In the genomic region with DNA sequence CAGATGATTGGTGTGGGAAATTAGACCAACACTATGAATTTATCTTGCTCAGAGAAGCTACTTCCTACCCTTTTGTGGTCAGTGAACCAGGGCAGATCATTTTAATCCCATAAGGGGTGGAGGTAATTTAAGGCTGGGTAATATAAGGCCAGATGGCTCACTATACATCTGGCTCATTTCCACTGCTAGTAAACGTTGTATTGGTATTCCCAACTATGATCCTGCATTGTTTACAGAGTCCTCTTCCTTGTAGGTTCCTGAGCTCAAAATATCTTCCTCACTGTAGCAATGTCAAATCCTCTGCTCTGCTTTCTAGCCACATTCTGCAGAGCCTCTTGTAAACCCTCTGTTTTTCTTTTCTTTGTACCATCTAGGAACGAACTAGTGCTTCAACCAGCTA, we compare ENCODE assay signal across 25 cellular contexts.
A peak's percentile ranks its signal among the peaks of the same experiment; 100 is the strongest.
DNase-seq lines count a peak whose midpoint lies in the region; ATAC-seq and TF ChIP-seq lines count a peak whose summit lies in the region.
"Had no signal": no experiment of that assay in that cellular context is flagged by ENCODE, and none has a peak within 500 bp of the region (broad histone marks: within the 10 kb centered on the region; RNA-seq: fewer than 3 reads in every experiment).

No MANE protein-coding gene starts in this region.

- no peak overlapping the region for H3T11ph ChIP-seq in H9 (ENCODE audit: low read length)

- H2BK12ac ChIP-seq in H9 (ENCODE audit: insufficient read length, low read depth, low read length) (peak overlapping the region; percentile 50), trophoblast cell (ENCODE audit: low read length) (no peak overlapping the region)

- H3K14ac ChIP-seq in H9 (ENCODE audit: insufficient read depth, low read length) = no peak overlapping the region
- H3K14ac ChIP-seq in trophoblast cell (ENCODE audit: low read length) = no peak overlapping the region

- H3K18ac ChIP-seq in H9 (ENCODE audit: insufficient read length, low read depth, low read length) (no peak overlapping the region), trophoblast cell (ENCODE audit: low read length) (no peak overlapping the region)

- no peaks in the 10 kb centered on the region for H3K23me2 ChIP-seq in H9 (ENCODE audit: insufficient read length, low read depth, low read length, poor library complexity, severe bottlenecking)

- H4K91ac ChIP-seq in H9 (ENCODE audit: insufficient read length, low read depth, low read length) = no peak overlapping the region
- H4K91ac ChIP-seq in trophoblast cell (ENCODE audit: low read depth, low read length) = no peak overlapping the region

- DNase-seq in DMS 273 (lab: John Stamatoyannopoulos, UW; ENCODE audit: unreplicated experiment) = peak; percentile 81
- no peak for DNase-seq in H9
- peak; percentile 78 for DNase-seq in NCI-H524 treated with DMSO at 0.1 percent for 48 hours (lab: John Stamatoyannopoulos, UW)
- no peak for DNase-seq in glutamatergic neuron
- no peak for DNase-seq in trophoblast cell
- DNase-seq in H7 = no peak
- DNase-seq in HAP-1 (ENCODE audit: low spot score in 2 of 2) = no peak
- DNase-seq: activated T-cell treated with anti-CD3 and anti-CD28 coated beads, Interleukin-2, amount 50 U/mL, for 1 hour; caudate nucleus; dermis blood vessel endothelial cell; EL; GM23248; heart right ventricle; natural killer cell; NCI-H187 treated with DMSO at 0.1 percent for 48 hours; NCI-H526; ovary; stomach; T-helper 1 cell had no signal

- H2BK120ac ChIP-seq in H9 (ENCODE audit: low read depth, low read length, poor library complexity, severe bottlenecking) (no peak overlapping the region), trophoblast cell (ENCODE audit: insufficient read depth, low read length, poor library complexity) (no peak overlapping the region)

- no peaks in the 10 kb centered on the region for H3K27me3 Mint-ChIP-seq in H9 (ENCODE audit: low read depth)
- H3K27me3 Mint-ChIP-seq in glutamatergic neuron (ENCODE audit: unreplicated experiment) = no peaks in the 10 kb centered on the region
- H3K27me3 Mint-ChIP-seq: type B pancreatic cell had no signal

- H3K36me3 ChIP-seq in trophoblast cell (ENCODE audit: control insufficient read depth in 1 of 2, insufficient read depth in 2 of 2, low read length in 2 of 2) (no peaks in the 10 kb centered on the region), H7 (replicated peaks; ENCODE audit: control insufficient read depth, insufficient read depth, low read length) (no peaks in the 10 kb centered on the region), HAP-1 (replicated peaks) (no peaks in the 10 kb centered on the region)
- H3K36me3 ChIP-seq: heart right ventricle, ovary, right atrium auricular region, stomach had no signal

- H3K4me3 Mint-ChIP-seq in H9 (no peak overlapping the region), glutamatergic neuron (ENCODE audit: unreplicated experiment) (peak overlapping the region; percentile 45)
- H3K4me3 Mint-ChIP-seq: mesothelial cell of epicardium, natural killer cell, type B pancreatic cell had no signal

- H3K36me3 Mint-ChIP-seq in H9 (ENCODE audit: insufficient read depth in 1 of 3, low read depth in 3 of 3) (no peaks in the 10 kb centered on the region; a peak in 3 of 7 replicates), glutamatergic neuron (ENCODE audit: unreplicated experiment) (no peaks in the 10 kb centered on the region)
- H3K36me3 Mint-ChIP-seq: mesothelial cell of epicardium, natural killer cell, type B pancreatic cell had no signal

- H3K9ac ChIP-seq in H9 (ENCODE audit: extremely low read depth, insufficient read length, low read length) = no peak overlapping the region
- no peak overlapping the region for H3K9ac ChIP-seq in trophoblast cell (ENCODE audit: low read length)
- H3K9ac ChIP-seq: GM23248 had no signal

- H3K4me2 ChIP-seq in H9 (ENCODE audit: insufficient read depth, insufficient read length, low read length) (no peak overlapping the region), trophoblast cell (ENCODE audit: low read length) (no peak overlapping the region)

- H3K27ac Mint-ChIP-seq in H9 (no peak overlapping the region), glutamatergic neuron (ENCODE audit: unreplicated experiment) (peak overlapping the region; percentile 83)
- H3K27ac Mint-ChIP-seq: mesothelial cell of epicardium, natural killer cell, type B pancreatic cell had no signal

- H3K4me1 Mint-ChIP-seq in H9 (peaks cover 0 to 3% of the 10 kb centered on the region in 2 experiments; a peak in 1 of 4 replicates), glutamatergic neuron (ENCODE audit: low read depth, unreplicated experiment) (peaks cover 18% of the 10 kb centered on the region)
- H3K4me1 Mint-ChIP-seq: natural killer cell had no signal

- H3K79me1 ChIP-seq in H9 (ENCODE audit: insufficient read depth, low read depth, low read length, poor library complexity, severe bottlenecking) (no peaks in the 10 kb centered on the region), trophoblast cell (ENCODE audit: low read length) (no peaks in the 10 kb centered on the region)

- H3K4me1 ChIP-seq in H9 (ENCODE audit: insufficient read depth, low read length) (no peaks in the 10 kb centered on the region), trophoblast cell (ENCODE audit: control insufficient read depth in 1 of 2, insufficient read depth in 2 of 2, low read length in 2 of 2) (no peaks in the 10 kb centered on the region), HAP-1 (no peaks in the 10 kb centered on the region)
- H3K4me1 ChIP-seq: heart right ventricle, right atrium auricular region, stomach had no signal

- H4K12ac ChIP-seq in trophoblast cell (ENCODE audit: low read depth, low read length) = no peak overlapping the region

- no peak overlapping the region for H4K5ac ChIP-seq in H9 (ENCODE audit: insufficient read length, low read depth, low read length)

- H2BK20ac ChIP-seq in H9 (ENCODE audit: low read depth, low read length, poor library complexity, severe bottlenecking) = no peak overlapping the region

- H4K8ac ChIP-seq in H9 (replicated peaks; ENCODE audit: insufficient read length, low read depth, low read length) (no peak overlapping the region), trophoblast cell (ENCODE audit: low read depth, low read length) (no peak overlapping the region)

- no peaks in the 10 kb centered on the region for H3K79me2 ChIP-seq in H9 (ENCODE audit: insufficient read depth, low read length)
- H3K79me2 ChIP-seq in trophoblast cell (ENCODE audit: control insufficient read depth, insufficient read depth, low read length, poor library complexity) = no peaks in the 10 kb centered on the region

- no peak overlapping the region for H3K4me3 ChIP-seq in trophoblast cell (ENCODE audit: low read depth, low read length)
- H3K4me3 ChIP-seq in H7 (ENCODE audit: insufficient read depth, low read depth, low read length) = no peak overlapping the region
- H3K4me3 ChIP-seq in HAP-1 = no peak overlapping the region
- H3K4me3 ChIP-seq: GM23248, heart right ventricle, ovary, right atrium auricular region, stomach had no signal

- no peak for ATAC-seq in GM19452 (IDR thresholded peaks at IDR 0.05; ENCODE audit: unreplicated experiment)
- ATAC-seq: heart right ventricle, left lobe of liver, natural killer cell had no signal

- WGBS in H9 (ENCODE audit: extremely low coverage, insufficient read length, low lambda C conversion rate) = no CpG with 5 or more reads among the region's 2 CpGs
- whole genome bisulfite sequencing in trophoblast cell (ENCODE audit: extremely low coverage, insufficient coverage, insufficient read length) = no CpG with 5 or more reads among the region's 2 CpGs

- H3K27me3 ChIP-seq in H9 (ENCODE audit: insufficient read depth, low read length) (no peaks in the 10 kb centered on the region), trophoblast cell (ENCODE audit: insufficient read depth, low read length) (no peaks in the 10 kb centered on the region), H7 (ENCODE audit: control insufficient read depth, insufficient read depth, low read length) (no peaks in the 10 kb centered on the region), HAP-1 (ENCODE audit: low read depth) (no peaks in the 10 kb centered on the region)
- H3K27me3 ChIP-seq: heart right ventricle, ovary, right atrium auricular region, stomach had no signal

- no peak overlapping the region for H2AFZ ChIP-seq in H9 (ENCODE audit: low read length)
- H2AFZ ChIP-seq in trophoblast cell (ENCODE audit: insufficient read depth, low read length, poor library complexity) = no peak overlapping the region
- H2AFZ ChIP-seq: GM23248 had no signal

- no peaks in the 10 kb centered on the region for H3K9me3 ChIP-seq in H9 (ENCODE audit: control insufficient read depth, low read depth, low read length)
- no peaks in the 10 kb centered on the region for H3K9me3 ChIP-seq in trophoblast cell (ENCODE audit: insufficient read depth, low read depth, low read length)
- H3K9me3 ChIP-seq in HAP-1 = no peaks in the 10 kb centered on the region
- H3K9me3 ChIP-seq: ovary, right atrium auricular region, stomach had no signal

- H3K27ac ChIP-seq in H9 (ENCODE audit: insufficient read length, low read depth, low read length) (no peak overlapping the region), trophoblast cell (ENCODE audit: low read depth, low read length) (no peak overlapping the region)
- H3K27ac ChIP-seq: epithelial cell of prostate, GM23248, heart right ventricle, ovary, right atrium auricular region, stomach had no signal

- H2BK15ac ChIP-seq in H9 (ENCODE audit: low read depth, low read length) = no peak overlapping the region

- H3K9me3 Mint-ChIP-seq in H9 = peaks cover 0 to under 1% of the 10 kb centered on the region in 2 experiments; a peak in 2 of 5 replicates
- peaks cover 2% of the 10 kb centered on the region for H3K9me3 Mint-ChIP-seq in glutamatergic neuron (ENCODE audit: unreplicated experiment)
- H3K9me3 Mint-ChIP-seq: type B pancreatic cell had no signal

- H3K23ac ChIP-seq in H9 (ENCODE audit: insufficient read length, low read depth, low read length) (no peak overlapping the region), trophoblast cell (ENCODE audit: low read length) (no peak overlapping the region)

- no peak for TF ChIP-seq CTCF in H9 (conservative IDR thresholded peaks at IDR 0.05)
- no peak for TF ChIP-seq CTCF in glutamatergic neuron (IDR thresholded peaks at IDR 0.05; ENCODE audit: partially characterized antibody, unreplicated experiment)

- in situ Hi-C loops in HAP-1 (cut with MboI; ENCODE audit: low sequenced_read_pairs) = no loop called here

- H2AK5ac ChIP-seq in H9 (ENCODE audit: insufficient read length, low read length) (no peak overlapping the region), trophoblast cell (ENCODE audit: low read length) (no peak overlapping the region)

- H4K20me1 ChIP-seq in H9 (ENCODE audit: control insufficient read depth, insufficient read depth, insufficient read length) = no peaks in the 10 kb centered on the region

- H3K4ac ChIP-seq in H9 (ENCODE audit: low read depth, low read length) (no peak overlapping the region), trophoblast cell (ENCODE audit: low read depth, low read length) (no peak overlapping the region)

- no peak overlapping the region for H3K56ac ChIP-seq in H9 (ENCODE audit: insufficient read length, low read depth, low read length)

- no peak overlapping the region for H2BK5ac ChIP-seq in H9 (ENCODE audit: insufficient read length, low read length)
- no peak overlapping the region for H2BK5ac ChIP-seq in trophoblast cell (ENCODE audit: low read depth, low read length, poor library complexity)

Comparison
In these comparisons a context has a peak if more than half of its experiments do, and no peak if none do; other contexts are left out.
1. DNase-seq: peak in DMS 273 (single experiment) and NCI-H524 treated with DMSO at 0.1 percent for 48 hours (single experiment); none in H9 (single experiment), glutamatergic neuron (single experiment), trophoblast cell (0 of 2), H7 (single experiment) and HAP-1 (0 of 2).